In the genomic region with DNA sequence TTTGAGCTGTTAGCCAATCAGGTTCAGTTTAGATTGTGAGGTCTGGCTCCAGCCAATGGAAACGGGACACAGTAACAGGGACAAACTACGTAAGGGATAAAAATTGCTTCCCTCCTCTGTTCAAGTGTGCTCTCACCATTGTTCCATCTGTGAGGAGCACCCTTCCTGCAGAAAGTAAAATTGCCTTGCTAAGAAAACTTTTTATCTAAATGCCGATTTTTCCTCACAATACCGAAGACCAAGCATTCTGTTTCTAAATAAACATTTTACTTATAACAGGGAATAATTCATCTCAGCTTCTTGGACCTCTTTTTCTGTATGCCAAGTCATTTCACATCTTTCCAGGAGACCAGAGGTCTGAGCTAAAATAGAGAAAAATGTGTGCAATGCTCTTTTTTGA, we compare ENCODE assay signal across 24 cellular contexts. TPM values are rescaled to one million over a fixed set of nuclear protein-coding genes. Genes with fewer than 3 reads are reported as not detected.
DNase-seq lines count a peak whose midpoint lies in the region; ATAC-seq, FAIRE-seq and TF ChIP-seq lines count a peak whose summit lies in the region.
"Had no signal": no experiment of that assay in that cellular context is flagged by ENCODE, and none has a peak within 500 bp of the region (broad histone marks: within the 10 kb centered on the region; RNA-seq: fewer than 3 reads in every experiment).

No MANE protein-coding gene starts in this region.

- TF ChIP-seq CTCF in HCT116 (IDR thresholded peaks at IDR 0.05 in 2 of 3, conservative IDR thresholded peaks at IDR 0.05 in 1 of 3; ENCODE audit: borderline replicate concordance in 1 of 3, insufficient read depth in 1 of 3, low read depth in 2 of 3, low read length in 2 of 3) (no peak), H1 (IDR thresholded peaks at IDR 0.05; ENCODE audit: control extremely low read depth in 1 of 3, insufficient read depth in 1 of 3, low read depth in 1 of 3, low read length in 3 of 3) (no peak), neural progenitor cell (IDR thresholded peaks at IDR 0.05) (no peak), progenitor cell of endocrine pancreas (IDR thresholded peaks at IDR 0.05; ENCODE audit: unreplicated experiment) (no peak)

- no peak overlapping the region for H4K5ac ChIP-seq in H1 (ENCODE audit: insufficient read length, low read depth, low read length)

- CTCF ChIA-PET in HCT116 (lab: Charles Lee) (no interaction called here), H1 (lab: Charles Lee; ENCODE audit: partially characterized antibody) (no interaction called here)

- peaks cover 0 to 7% of the 10 kb centered on the region in 2 experiments; a peak in 1 of 4 replicates for H3K4me1 ChIP-seq in HCT116 (ENCODE audit: control insufficient read depth in 1 of 2, insufficient read depth in 2 of 2, low read length in 2 of 2)
- H3K4me1 ChIP-seq in H1 (replicated peaks in 1 of 4; ENCODE audit: control insufficient read depth in 3 of 4, insufficient read depth in 4 of 4, low read length in 3 of 4) = no peaks in the 10 kb centered on the region
- H3K4me1 ChIP-seq in neural progenitor cell = no peaks in the 10 kb centered on the region
- H3K4me1 ChIP-seq: BLaER1 treated with 17β-estradiol and CSF1 and Interleukin-3, amounts not matched to agents 10 nM and 100 nM; Caco-2 had no signal

- no peak for DNase-seq in HCT116 (ENCODE audit: low read depth, low spot score)
- DNase-seq in H1 (ENCODE audit: low read depth in 1 of 2, low spot score in 2 of 2) = no peak
- DNase-seq in neural progenitor cell (ENCODE audit: low spot score) = no peak
- DNase-seq in HTR-8/SVneo (ENCODE audit: insufficient read length, low spot score) = no peak
- no peak for DNase-seq in DMS53 (lab: John Stamatoyannopoulos, UW)
- no peak for DNase-seq in activated CD8-positive, alpha-beta memory T cell treated with anti-CD3 and anti-CD28 coated beads, Interleukin-2, amount 50 U/mL, for 48 hours
- no peak for DNase-seq in progenitor cell of endocrine pancreas (ENCODE audit: low spot score, unreplicated experiment)
- DNase-seq: 8988T; ACHN; Caco-2; Calu3; CD4-positive, alpha-beta T cell; CD8-positive, alpha-beta T cell; DMS 273 treated with DMSO at 0.1 percent for 48 hours; DMS153; DMS79 treated with DMSO at 0.1 percent for 48 hours; GF-D8 had no signal

- H3K14ac ChIP-seq in H1 (ENCODE audit: insufficient read length) = no peak overlapping the region

- FAIRE-seq in H1 (lab: Jason Lieb, UNC) = no peak
- FAIRE-seq in HTR-8/SVneo (lab: Jason Lieb, UNC) = no peak
- FAIRE-seq: A204.1, G401.6, GM12891, GM19239 had no signal

- H3K27me3 Mint-ChIP-seq in neural progenitor cell (ENCODE audit: insufficient read depth, low read depth) (peaks cover 2% of the 10 kb centered on the region), progenitor cell of endocrine pancreas (no peaks in the 10 kb centered on the region)
- H3K27me3 Mint-ChIP-seq: CD4-positive, alpha-beta T cell had no signal

- H2BK20ac ChIP-seq in H1 (ENCODE audit: low read length) = no peak overlapping the region

- H3K9me3 Mint-ChIP-seq in neural progenitor cell = no peaks in the 10 kb centered on the region
- H3K9me3 Mint-ChIP-seq in progenitor cell of endocrine pancreas (ENCODE audit: low read depth) = no peaks in the 10 kb centered on the region

- H3K9me2 ChIP-seq in HCT116 (ENCODE audit: insufficient read depth) = no peaks in the 10 kb centered on the region

- TF ChIP-seq POLR2A in HCT116 (IDR thresholded peaks at IDR 0.05; ENCODE audit: borderline replicate concordance, extremely low read depth, insufficient read depth, insufficient read length) (no peak), H1 (IDR thresholded peaks at IDR 0.05; ENCODE audit: control extremely low read depth in 1 of 2, low read depth in 2 of 2, low read length in 2 of 2) (no peak)

- H2BK5ac ChIP-seq in H1 (ENCODE audit: low read depth, low read length) = no peak overlapping the region

- no peak overlapping the region for H3K27ac ChIP-seq in HCT116 (ENCODE audit: low read depth, low read length)
- no peak overlapping the region for H3K27ac ChIP-seq in H1 (ENCODE audit: low read depth, low read length)
- no peak overlapping the region for H3K27ac ChIP-seq in neural progenitor cell
- H3K27ac ChIP-seq: BLaER1 treated with 17β-estradiol and CSF1 and Interleukin-3, amounts not matched to agents 10 nM and 100 nM; C4-2B had no signal

- RAD21 ChIA-PET in HCT116 (lab: Charles Lee; ENCODE audit: low non-redundant PET in 1 of 2, low total read pairs in 2 of 2, uncharacterized antibody in 2 of 2, unreplicated experiment in 2 of 2) = no interaction called here

- H2AFZ ChIP-seq in HCT116 (ENCODE audit: low read depth, low read length, poor library complexity, severe bottlenecking) (no peak overlapping the region), H1 (ENCODE audit: low read length) (0 out of 2 replicates have a peak overlapping the region, but pooled peaks have one; percentile 24), neural progenitor cell (replicated peaks) (peak overlapping the region; percentile 37)

- H2AK5ac ChIP-seq in H1 (ENCODE audit: low read depth, low read length) = no peak overlapping the region

- H3K23me2 ChIP-seq in H1 (ENCODE audit: low read depth, low read length) = no peaks in the 10 kb centered on the region

- 86% methylated on average over 4 of the region's 4 CpGs; no CpG with 5 or more reads in 1 of the 2 experiments for WGBS in H1 (ENCODE audit: extremely low coverage in 1 of 2, insufficient coverage in 1 of 2, insufficient read length in 1 of 2, insufficient replicate concordance in 2 of 2, low coverage in 1 of 2, low lambda C conversion rate in 2 of 2, missing lambda C conversion rate in 1 of 2), 2 experiments

- TF ChIP-seq EP300 in H1 (IDR thresholded peaks at IDR 0.05; ENCODE audit: borderline replicate concordance in 1 of 2, low read depth in 2 of 2, low read length in 2 of 2) = no peak

- H3K4me3 ChIP-seq in HCT116 (replicated peaks in 1 of 2; ENCODE audit: low read depth in 1 of 2, low read length in 2 of 2) = no peak overlapping the region
- H3K4me3 ChIP-seq in H1 (ENCODE audit: extremely low read depth in 1 of 4, insufficient read depth in 2 of 4, low read depth in 3 of 4, low read length in 4 of 4) = no peak overlapping the region
- H3K4me3 ChIP-seq in neural progenitor cell = no peak overlapping the region
- H3K4me3 ChIP-seq: BLaER1 treated with 17β-estradiol and CSF1 and Interleukin-3, amounts not matched to agents 10 nM and 100 nM had no signal

- no peak for TF ChIP-seq RAD21 in HCT116 (IDR thresholded peaks at IDR 0.05; ENCODE audit: low read depth)
- TF ChIP-seq RAD21 in H1 (IDR thresholded peaks at IDR 0.05 in 1 of 2, conservative IDR thresholded peaks at IDR 0.05 in 1 of 2; ENCODE audit: low read depth in 2 of 2, low read length in 2 of 2) = no peak

- H3K18ac ChIP-seq in H1 (ENCODE audit: extremely low read depth, low read length) = no peak overlapping the region

- H4K20me1 ChIP-seq in HCT116 (ENCODE audit: insufficient read depth) (no peaks in the 10 kb centered on the region), H1 (replicated peaks in 1 of 2; ENCODE audit: control insufficient read depth in 1 of 2, insufficient read depth in 2 of 2, low read length in 2 of 2) (peaks cover 0 to 2% of the 10 kb centered on the region in 2 experiments), neural progenitor cell (ENCODE audit: low read depth) (no peaks in the 10 kb centered on the region)
- H4K20me1 ChIP-seq: BLaER1 treated with 17β-estradiol and CSF1 and Interleukin-3, amounts not matched to agents 10 nM and 100 nM had no signal

- no peaks in the 10 kb centered on the region for H3K36me3 Mint-ChIP-seq in neural progenitor cell
- no peaks in the 10 kb centered on the region for H3K36me3 Mint-ChIP-seq in progenitor cell of endocrine pancreas (ENCODE audit: insufficient read depth)
- H3K36me3 Mint-ChIP-seq: CD8-positive, alpha-beta T cell had no signal

- no peak overlapping the region for H2BK120ac ChIP-seq in H1 (replicated peaks; ENCODE audit: low read depth, low read length)

- no peak overlapping the region for H4K8ac ChIP-seq in H1 (ENCODE audit: extremely low read depth, insufficient read depth, low read length)

- no peak overlapping the region for H3K56ac ChIP-seq in H1 (replicated peaks; ENCODE audit: insufficient read length, low read depth, low read length)

- BruUV-seq in HCT116 (replicated peaks; lab: Mats Ljungman, UMichigan) = no TSS peak

- no peak overlapping the region for H3K27ac Mint-ChIP-seq in neural progenitor cell
- H3K27ac Mint-ChIP-seq in progenitor cell of endocrine pancreas = no peak overlapping the region
- H3K27ac Mint-ChIP-seq: B cell; CD4-positive, alpha-beta T cell; CD8-positive, alpha-beta T cell had no signal

- no peak overlapping the region for H3K23ac ChIP-seq in H1 (ENCODE audit: insufficient read length)

- no peak overlapping the region for H4K91ac ChIP-seq in H1 (replicated peaks; ENCODE audit: insufficient read length, low read length)

- POLR2A ChIA-PET in HCT116 (lab: Charles Lee) = no interaction called here
- POLR2A ChIA-PET in H1 (lab: Charles Lee; ENCODE audit: partially characterized antibody) = interaction anchor here (2.1 kb wide), 1 partner anchor 10 kb away, joined by 5 read pairs; no protein-coding TSS in a partner anchor

- H3K4ac ChIP-seq in H1 (replicated peaks; ENCODE audit: insufficient read length, low read depth, low read length) = no peak overlapping the region

- peaks cover 6% of the 10 kb centered on the region for H3K4me1 Mint-ChIP-seq in neural progenitor cell
- no peaks in the 10 kb centered on the region for H3K4me1 Mint-ChIP-seq in progenitor cell of endocrine pancreas (ENCODE audit: low read depth)
- H3K4me1 Mint-ChIP-seq: B cell had no signal

- no peak overlapping the region for H2BK15ac ChIP-seq in H1 (ENCODE audit: low read length)

- H3K9ac ChIP-seq in HCT116 (ENCODE audit: low read length) (no peak overlapping the region), H1 (replicated peaks in 1 of 4; ENCODE audit: extremely low read depth in 1 of 4, low read depth in 3 of 4, low read length in 3 of 4) (no peak overlapping the region), neural progenitor cell (no peak overlapping the region)
- H3K9ac ChIP-seq: BLaER1 treated with 17β-estradiol and CSF1 and Interleukin-3, amounts not matched to agents 10 nM and 100 nM had no signal

- H3K9me3 ChIP-seq in HCT116 (ENCODE audit: control insufficient read depth in 1 of 2, insufficient read depth in 1 of 2, low read depth in 1 of 2, low read length in 2 of 2) (no peaks in the 10 kb centered on the region), H1 (ENCODE audit: insufficient read depth in 2 of 2, low read depth in 1 of 2, low read length in 1 of 2) (no peaks in the 10 kb centered on the region), neural progenitor cell (ENCODE audit: low read depth) (no peaks in the 10 kb centered on the region)
- H3K9me3 ChIP-seq: Caco-2 had no signal

- H3K79me2 ChIP-seq in HCT116 (ENCODE audit: insufficient read depth, low read length) (no peaks in the 10 kb centered on the region), H1 (ENCODE audit: control insufficient read depth in 1 of 2, insufficient read depth in 2 of 2, low read length in 2 of 2) (no peaks in the 10 kb centered on the region), neural progenitor cell (ENCODE audit: low read depth) (no peaks in the 10 kb centered on the region)

- H3K4me3 Mint-ChIP-seq in neural progenitor cell (no peak overlapping the region), progenitor cell of endocrine pancreas (ENCODE audit: low read depth) (no peak overlapping the region)
- H3K4me3 Mint-ChIP-seq: B cell; CD4-positive, alpha-beta T cell; CD8-positive, alpha-beta T cell had no signal

- H3K36me3 ChIP-seq in HCT116 (ENCODE audit: control insufficient read depth in 1 of 2, insufficient read depth in 2 of 2, low read length in 2 of 2) (no peaks in the 10 kb centered on the region), H1 (ENCODE audit: control insufficient read depth in 2 of 4, insufficient read depth in 4 of 4, low read length in 3 of 4) (no peaks in the 10 kb centered on the region), neural progenitor cell (no peaks in the 10 kb centered on the region)
- H3K36me3 ChIP-seq: BLaER1 treated with 17β-estradiol and CSF1 and Interleukin-3, amounts not matched to agents 10 nM and 100 nM had no signal

- no peaks in the 10 kb centered on the region for H3F3A ChIP-seq in neural progenitor cell (ENCODE audit: low read depth)

- H3K79me1 ChIP-seq in H1 (ENCODE audit: low read depth, low read length) = no peaks in the 10 kb centered on the region

- H3K4me2 ChIP-seq in HCT116 (ENCODE audit: low read length) (no peak overlapping the region), H1 (ENCODE audit: insufficient read depth in 1 of 2, low read depth in 2 of 2, low read length in 2 of 2) (no peak overlapping the region), neural progenitor cell (no peak overlapping the region)
- H3K4me2 ChIP-seq: BLaER1 treated with 17β-estradiol and CSF1 and Interleukin-3, amounts not matched to agents 10 nM and 100 nM had no signal

- H3K27me3 ChIP-seq in HCT116 (ENCODE audit: insufficient read depth, low read length) (no peaks in the 10 kb centered on the region), H1 (replicated peaks in 1 of 4; ENCODE audit: control insufficient read depth in 3 of 4, extremely low read depth in 1 of 4, insufficient read depth in 3 of 4, low read length in 3 of 4) (no peaks in the 10 kb centered on the region), neural progenitor cell (no peaks in the 10 kb centered on the region)
- H3K27me3 ChIP-seq: BLaER1 treated with 17β-estradiol and CSF1 and Interleukin-3, amounts not matched to agents 10 nM and 100 nM had no signal

- intact Hi-C loops in HCT116 (cut with micrococcal nuclease) = no loop called here

- no peak overlapping the region for H2BK12ac ChIP-seq in H1 (ENCODE audit: low read depth, low read length)

- no peak for ATAC-seq in HCT116
- ATAC-seq: CD8-positive, alpha-beta T cell had no signal

RNA-seq across cellular contexts. Expression of a gene that starts 59.6 kb away (rescaled TPM):
- total RNA-seq in HCT116 (2021; ENCODE audit: unreplicated experiment) (23.9 TPM), neural progenitor cell (ENCODE audit: low replicate concordance) (16.8 and 21.8 TPM in 2 replicates), progenitor cell of endocrine pancreas (27.5 and 31.1 TPM in 2 replicates)
- 9.9 and 10.8 TPM in 2 replicates for polyA plus RNA-seq in HCT116 (2012)
- total RNA-seq in H1 (2021; fragmentation: NEBNext Ultra II Directional; extraction: Animal tissue kit (Norgen Biotek cat#: 25700)) = 17.7 and 19.9 TPM in 2 replicates
- 3.9 and 6.1 TPM in 2 replicates for polyA plus RNA-seq in H1 (2011; rRNA removed)
- 8.0 TPM for polyA plus RNA-seq in H1 (2011; cell fraction: cytosol; rRNA removed)
- polyA plus RNA-seq in H1 (2011; cell fraction: nucleus; rRNA removed) = 4.1 TPM
- polyA plus RNA-seq in H1 (2012, experiment 1 of 2) = 6.9 to 9.3 TPM (median 8.6 TPM) in 4 replicates
- polyA plus RNA-seq in H1 (2012, experiment 2 of 2) = 0.45 TPM
- polyA plus RNA-seq in H1 (2013, experiment 1 of 2) = 9.5 TPM
- 9.7 TPM for polyA plus RNA-seq in H1 (2013, experiment 2 of 2)
- 23.8 and 27.1 TPM in 2 replicates for polyA minus RNA-seq in H1 (2011; rRNA and poly(A)+ RNA removed)
- polyA minus RNA-seq in H1 (2011; cell fraction: cytosol; rRNA and poly(A)+ RNA removed) = 12.5 TPM
- 30.8 TPM for polyA minus RNA-seq in H1 (2011; cell fraction: nucleus; rRNA and poly(A)+ RNA removed)
